Comparison of ENCODE assay signal across 8 cellular contexts in genomic region chr3:75906555-75907112, GRCh38.
DNase-seq lines count a peak whose midpoint lies in the region; ATAC-seq and TF ChIP-seq lines count a peak whose summit lies in the region.

No MANE protein-coding gene starts in this region.

- H2BK5ac ChIP-seq in H9 (ENCODE audit: insufficient read length, low read length) = no peak overlapping the region

- H3K79me1 ChIP-seq in H9 (ENCODE audit: insufficient read depth, low read depth, low read length, poor library complexity, severe bottlenecking) = no peaks in the 10 kb centered on the region

- no peak overlapping the region for H2AFZ ChIP-seq in H9 (ENCODE audit: low read length)

- H2BK12ac ChIP-seq in H9 (ENCODE audit: insufficient read length, low read depth, low read length) = no peak overlapping the region

- no CpG with 5 or more reads among the region's 37 CpGs for WGBS in H9 (ENCODE audit: extremely low coverage, insufficient read length, low lambda C conversion rate)

- ATAC-seq in HG02678 (IDR thresholded peaks at IDR 0.05; ENCODE audit: unreplicated experiment) (no peak), HG02870 (IDR thresholded peaks at IDR 0.05; ENCODE audit: unreplicated experiment) (no peak)

- no peak overlapping the region for H4K5ac ChIP-seq in H9 (ENCODE audit: insufficient read length, low read depth, low read length)

- peak overlapping the region; percentile 91 for H3K4me2 ChIP-seq in H9 (ENCODE audit: insufficient read depth, insufficient read length, low read length)

- no peak overlapping the region for H2BK20ac ChIP-seq in H9 (ENCODE audit: low read depth, low read length, poor library complexity, severe bottlenecking)

- no peak overlapping the region for H3K56ac ChIP-seq in H9 (ENCODE audit: insufficient read length, low read depth, low read length)

- peak overlapping the region; percentile 53 for H3K9ac ChIP-seq in H9 (ENCODE audit: extremely low read depth, insufficient read length, low read length)

- H3K36me3 Mint-ChIP-seq in H9 (ENCODE audit: insufficient read depth in 1 of 3, low read depth in 3 of 3) (no peaks in the 10 kb centered on the region; a peak in 2 of 7 replicates), glutamatergic neuron (ENCODE audit: unreplicated experiment) (no peaks in the 10 kb centered on the region), progenitor cell of endocrine pancreas (ENCODE audit: insufficient read depth) (no peaks in the 10 kb centered on the region)

- no peak overlapping the region for H3K27ac ChIP-seq in H9 (ENCODE audit: insufficient read length, low read depth, low read length)

- H3K23ac ChIP-seq in H9 (ENCODE audit: insufficient read length, low read depth, low read length) = no peak overlapping the region

- H3K9me3 Mint-ChIP-seq in H9 (no peaks in the 10 kb centered on the region; a peak in 1 of 5 replicates), glutamatergic neuron (ENCODE audit: unreplicated experiment) (no peaks in the 10 kb centered on the region), progenitor cell of endocrine pancreas (ENCODE audit: low read depth) (peaks cover 4% of the 10 kb centered on the region)

- H4K8ac ChIP-seq in H9 (replicated peaks; ENCODE audit: insufficient read length, low read depth, low read length) = no peak overlapping the region

- H3K4me3 Mint-ChIP-seq in H9 (peak overlapping the region; percentile 84 to 90), glutamatergic neuron (ENCODE audit: unreplicated experiment) (peak overlapping the region; percentile 89), progenitor cell of endocrine pancreas (ENCODE audit: low read depth) (peak overlapping the region; percentile 75)

- H2BK120ac ChIP-seq in H9 (ENCODE audit: low read depth, low read length, poor library complexity, severe bottlenecking) = no peak overlapping the region

- H3K27me3 Mint-ChIP-seq in H9 (ENCODE audit: low read depth) (peaks cover 27% of the 10 kb centered on the region), glutamatergic neuron (ENCODE audit: unreplicated experiment) (no peaks in the 10 kb centered on the region), progenitor cell of endocrine pancreas (peaks cover 29% of the 10 kb centered on the region)

- POLR2A ChIA-PET in GM10248 (lab: Yijun Ruan, JAX) = no interaction called here

- DNase-seq in H9 = peak; percentile 88
- DNase-seq in OCI-M2 (lab: John Stamatoyannopoulos, UW; ENCODE audit: unreplicated experiment) = peak; percentile 15
- peak; percentile 84 for DNase-seq in glutamatergic neuron
- DNase-seq in progenitor cell of endocrine pancreas (ENCODE audit: low spot score, unreplicated experiment) = peak; percentile 55
- no peak for DNase-seq in GM10248 (ENCODE audit: extremely low spot score)
- DNase-seq in GM19240 (ENCODE audit: insufficient read length, low spot score) = no peak

- H3K27ac Mint-ChIP-seq in H9 (peak overlapping the region in 1 of 3 experiments; percentile 93; a peak in 2 of 7 replicates), glutamatergic neuron (ENCODE audit: unreplicated experiment) (no peak overlapping the region), progenitor cell of endocrine pancreas (no peak overlapping the region)

- peak overlapping the region; percentile 88 for H3K14ac ChIP-seq in H9 (ENCODE audit: insufficient read depth, low read length)

- H4K91ac ChIP-seq in H9 (ENCODE audit: insufficient read length, low read depth, low read length) = no peak overlapping the region

- peaks cover 8% of the 10 kb centered on the region for H3K23me2 ChIP-seq in H9 (ENCODE audit: insufficient read length, low read depth, low read length, poor library complexity, severe bottlenecking)

- CTCF ChIA-PET in GM10248 (lab: Yijun Ruan, JAX) = interaction anchor here (1.3 kb wide), 1 partner anchor 9 kb away, joined by 3 read pairs; no protein-coding TSS in a partner anchor

- H2BK15ac ChIP-seq in H9 (ENCODE audit: low read depth, low read length) = no peak overlapping the region

- H3K79me2 ChIP-seq in H9 (ENCODE audit: insufficient read depth, low read length) = no peaks in the 10 kb centered on the region

- peak overlapping the region; percentile 45 for H3K18ac ChIP-seq in H9 (ENCODE audit: insufficient read length, low read depth, low read length)

- H2AK5ac ChIP-seq in H9 (ENCODE audit: insufficient read length, low read length) = no peak overlapping the region

- H3K9me3 ChIP-seq in H9 (ENCODE audit: control insufficient read depth, low read depth, low read length) = no peaks in the 10 kb centered on the region

- no peak overlapping the region for H3T11ph ChIP-seq in H9 (ENCODE audit: low read length)

- TF ChIP-seq CTCF in H9 (conservative IDR thresholded peaks at IDR 0.05) (peak; percentile 58), glutamatergic neuron (IDR thresholded peaks at IDR 0.05; ENCODE audit: partially characterized antibody, unreplicated experiment) (peak; percentile 11), progenitor cell of endocrine pancreas (IDR thresholded peaks at IDR 0.05; ENCODE audit: unreplicated experiment) (peak; percentile 52), GM10248 (IDR thresholded peaks at IDR 0.05; ENCODE audit: control extremely low read depth, extremely low read depth, low read depth, missing control alignments) (no peak)

- no peak overlapping the region for H3K4ac ChIP-seq in H9 (ENCODE audit: low read depth, low read length)

- H3K27me3 ChIP-seq in H9 (ENCODE audit: insufficient read depth, low read length) = no peaks in the 10 kb centered on the region

- no peaks in the 10 kb centered on the region for H4K20me1 ChIP-seq in H9 (ENCODE audit: control insufficient read depth, insufficient read depth, insufficient read length)

- peaks cover 12 to 16% of the 10 kb centered on the region in 2 experiments for H3K4me1 Mint-ChIP-seq in H9
- no peaks in the 10 kb centered on the region for H3K4me1 Mint-ChIP-seq in glutamatergic neuron (ENCODE audit: low read depth, unreplicated experiment)
- H3K4me1 Mint-ChIP-seq in progenitor cell of endocrine pancreas (ENCODE audit: low read depth) = peaks cover 4% of the 10 kb centered on the region

- H3K4me1 ChIP-seq in H9 (ENCODE audit: insufficient read depth, low read length) = no peaks in the 10 kb centered on the region

Comparison
In these comparisons a context has a peak if more than half of its experiments do, and no peak if none do; other contexts are left out.
1. DNase-seq: peak in H9 (single experiment), OCI-M2 (single experiment), glutamatergic neuron (single experiment) and progenitor cell of endocrine pancreas (single experiment); none in GM10248 (single experiment) and GM19240 (single experiment).
2. Peak in every context shown above with its lines, with median percentiles within 50 percentile points of each other: H3K4me3 Mint-ChIP-seq.